ENCODE assay signal across 25 cellular contexts in the genomic region with DNA sequence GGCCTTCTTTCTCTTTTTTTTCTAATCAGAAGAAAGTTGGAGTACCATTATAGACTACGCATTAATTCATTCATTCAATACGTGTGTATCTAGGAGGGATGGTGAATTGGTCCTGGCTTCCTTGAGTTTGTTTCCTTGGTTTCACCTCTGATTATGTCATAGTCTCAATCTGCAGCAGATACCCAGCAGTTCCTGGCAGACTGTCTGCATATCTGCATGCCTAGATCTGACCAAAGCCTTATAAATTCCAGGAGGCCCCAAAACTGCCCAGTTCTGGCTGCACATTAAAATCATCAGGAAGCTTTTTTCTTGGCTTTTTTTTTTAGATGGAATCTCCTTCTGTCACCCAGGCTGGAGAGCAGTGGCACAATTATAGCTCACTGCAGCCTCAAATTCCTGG. TPM values are rescaled to one million over a fixed set of nuclear protein-coding genes. Genes with fewer than 3 reads are reported as not detected.
"Had no signal": no experiment of that assay in that cellular context is flagged by ENCODE, and none has a peak within 500 bp of the region (broad histone marks: within the 10 kb centered on the region; RNA-seq: fewer than 3 reads in every experiment).

No MANE protein-coding gene starts in this region.

- H3K27me3 ChIP-seq: ovary, right atrium auricular region, right lobe of liver, tibial nerve, uterus had no signal

- H3K9me3 ChIP-seq: left ventricle myocardium inferior, ovary, right atrium auricular region, right lobe of liver, uterus had no signal

- H3K4me3 ChIP-seq: left ventricle myocardium inferior, lung, ovary, right atrium auricular region, right lobe of liver, tibial nerve, uterus had no signal

- H3K4me1 ChIP-seq: left ventricle myocardium inferior, right atrium auricular region, right lobe of liver, tibial nerve, uterus had no signal

- H3K27ac ChIP-seq: left ventricle myocardium inferior, ovary, right atrium auricular region, right lobe of liver, tibial nerve, uterus had no signal

- DNase-seq: hippocampal formation; kidney glomerular epithelial cell; left ventricle myocardium inferior; mesendoderm; naive thymus-derived CD4-positive, alpha-beta T cell; ovary; right lobe of liver; small intestine; stimulated activated CD4-positive, alpha-beta T cell treated with anti-CD3 and anti-CD28 coated beads, Interleukin-1b, Interleukin-23, amount 100 ng/mL, for 48 hours; stimulated activated CD4-positive, alpha-beta T cell treated with anti-CD3 and anti-CD28 coated beads, Interleukin-2, amount 100 ng/mL, for 48 hours; stimulated activated CD4-positive, alpha-beta T cell treated with anti-CD3 and anti-CD28 coated beads, Interleukin-4, amount 100 ng/mL, for 4 hours; stimulated activated CD8-positive, alpha-beta memory T cell treated with anti-CD3 and anti-CD28 coated beads, Interleukin-4, amount 100 ng/mL, for 48 hours; stimulated activated naive CD4-positive, alpha-beta T cell treated with Interleukin-2 at 50 U/mL for 16 hours; stimulated activated naive CD8-positive, alpha-beta T cell treated with anti-CD3 and anti-CD28 coated beads, Interleukin-15, amount 100 ng/mL, for 72 hours; substantia nigra; uterus had no signal

- FAIRE-seq: keratinocyte, small intestine had no signal

- ATAC-seq: naive thymus-derived CD4-positive, alpha-beta T cell; natural killer cell treated with Interleukin-12 subunit alpha and Interleukin-12 subunit beta and Interleukin-15 and Interleukin-18, amount 100 ng/mL, for 72 hours; right lobe of liver; stimulated activated memory B cell treated with anti-CD40 and anti-IgM and Interleukin-4, amounts not matched to agents 10 μg/mL and 1 μg/mL and 100 μg/mL, for 72 hours; stimulated activated naive CD8-positive, alpha-beta T cell treated with anti-CD3 and anti-CD28 coated beads, Interleukin-15, amount 100 ng/mL, for 72 hours had no signal

- H3K36me3 ChIP-seq: left ventricle myocardium inferior, ovary, right atrium auricular region, right lobe of liver, tibial nerve, uterus had no signal

RNA-seq across cellular contexts. Expression of a gene that starts 27.2 kb away (rescaled TPM):
- total RNA-seq: left ventricle myocardium inferior; myocyte; naive thymus-derived CD4-positive, alpha-beta T cell; natural killer cell treated with Interleukin-12 subunit alpha and Interleukin-12 subunit beta and Interleukin-15 and Interleukin-18, amount 100 ng/mL, for 72 hours; pulmonary artery endothelial cell; right atrium auricular region; tibial nerve had no signal
- polyA plus RNA-seq: keratinocyte; naive thymus-derived CD4-positive, alpha-beta T cell; neural cell had no signal
